ENCODE assay signal across 1 cellular context in the genomic region with DNA sequence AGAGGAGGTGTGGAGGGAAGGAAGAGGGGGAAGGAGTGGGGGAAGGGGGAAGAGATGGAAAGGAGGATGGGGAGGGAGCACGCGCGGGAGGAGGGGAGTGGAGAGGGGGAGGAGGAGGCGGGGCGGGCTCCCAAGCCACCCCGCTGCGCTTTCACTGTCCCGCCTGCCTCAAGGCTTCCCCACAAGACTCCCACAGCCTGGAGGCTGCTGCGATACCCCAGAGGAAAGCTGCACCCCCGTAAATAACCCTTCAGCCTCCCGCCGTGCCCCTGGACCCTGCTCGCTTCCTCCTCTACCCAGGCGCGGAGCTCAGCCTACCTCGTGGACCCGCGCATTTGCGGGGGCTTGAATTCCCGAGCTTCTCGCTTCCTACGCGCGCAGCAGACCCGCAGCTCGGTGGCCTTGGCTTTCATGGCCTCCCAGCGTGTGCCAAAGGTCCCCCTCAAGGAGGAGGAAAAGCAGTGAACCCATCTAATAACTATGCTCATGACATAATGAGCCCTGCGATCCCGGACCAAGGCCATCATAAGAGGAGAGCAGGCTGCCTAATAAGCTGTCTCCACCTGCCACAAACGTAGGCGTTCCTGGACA.
TF ChIP-seq lines count a peak whose summit lies in the region.

TSS of gene C10orf67 (minus strand) at position 547 of the 591 bp plus-strand sequence. CDS start at position 524, 23 bp downstream.

TF ChIP-seq in HEK293, 187 proteins besides CTCF, POLR2A, EP300 and RAD21 (continued from another document and continues in another):
- no peak for TF ChIP-seq YY2 (tag by site-specific recombination; IDR thresholded peaks at IDR 0.05)
- no peak for TF ChIP-seq ZNF521 (tag by site-specific recombination; IDR thresholded peaks at IDR 0.05)
- peak; percentile 85 for TF ChIP-seq SP3 (tag by site-specific recombination; IDR thresholded peaks at IDR 0.05)
- TF ChIP-seq, protein P1, sequence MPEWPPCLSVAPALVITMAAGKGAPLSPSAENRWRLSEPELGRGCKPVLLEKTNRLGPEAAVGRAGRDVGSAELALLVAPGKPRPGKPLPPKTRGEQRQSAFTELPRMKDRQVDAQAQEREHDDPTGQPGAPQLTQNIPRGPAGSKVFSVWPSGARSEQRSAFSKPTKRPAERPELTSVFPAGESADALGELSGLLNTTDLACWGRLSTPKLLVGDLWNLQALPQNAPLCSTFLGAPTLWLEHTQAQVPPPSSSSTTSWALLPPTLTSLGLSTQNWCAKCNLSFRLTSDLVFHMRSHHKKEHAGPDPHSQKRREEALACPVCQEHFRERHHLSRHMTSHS (tag by site-specific recombination; IDR thresholded peaks at IDR 0.05) = no peak
- no peak for TF ChIP-seq ZNF560 (tag by site-specific recombination; IDR thresholded peaks at IDR 0.05; ENCODE audit: borderline replicate concordance)
- no peak for TF ChIP-seq ZNF274 (IDR thresholded peaks at IDR 0.05; ENCODE audit: low read length)
- TF ChIP-seq ZNF274 (tag by site-specific recombination; IDR thresholded peaks at IDR 0.05; ENCODE audit: borderline replicate concordance) = no peak
- TF ChIP-seq ZNF19 (tag by site-specific recombination; IDR thresholded peaks at IDR 0.05; ENCODE audit: low read depth) = no peak
- TF ChIP-seq IKZF3 (tag by site-specific recombination; IDR thresholded peaks at IDR 0.05) = peak; percentile 78
- no peak for TF ChIP-seq ZNF510 (tag by site-specific recombination; IDR thresholded peaks at IDR 0.05; ENCODE audit: insufficient replicate concordance)
- TF ChIP-seq ZNF202 (tag by site-specific recombination; IDR thresholded peaks at IDR 0.05; ENCODE audit: borderline replicate concordance) = no peak
- TF ChIP-seq ZSCAN18 (tag by site-specific recombination; IDR thresholded peaks at IDR 0.05) = no peak
- no peak for TF ChIP-seq ZNF148 (tag by site-specific recombination; IDR thresholded peaks at IDR 0.05; ENCODE audit: borderline replicate concordance)
- TF ChIP-seq ZNF48 (tag by site-specific recombination; IDR thresholded peaks at IDR 0.05) = no peak
- TF ChIP-seq, protein P2, sequence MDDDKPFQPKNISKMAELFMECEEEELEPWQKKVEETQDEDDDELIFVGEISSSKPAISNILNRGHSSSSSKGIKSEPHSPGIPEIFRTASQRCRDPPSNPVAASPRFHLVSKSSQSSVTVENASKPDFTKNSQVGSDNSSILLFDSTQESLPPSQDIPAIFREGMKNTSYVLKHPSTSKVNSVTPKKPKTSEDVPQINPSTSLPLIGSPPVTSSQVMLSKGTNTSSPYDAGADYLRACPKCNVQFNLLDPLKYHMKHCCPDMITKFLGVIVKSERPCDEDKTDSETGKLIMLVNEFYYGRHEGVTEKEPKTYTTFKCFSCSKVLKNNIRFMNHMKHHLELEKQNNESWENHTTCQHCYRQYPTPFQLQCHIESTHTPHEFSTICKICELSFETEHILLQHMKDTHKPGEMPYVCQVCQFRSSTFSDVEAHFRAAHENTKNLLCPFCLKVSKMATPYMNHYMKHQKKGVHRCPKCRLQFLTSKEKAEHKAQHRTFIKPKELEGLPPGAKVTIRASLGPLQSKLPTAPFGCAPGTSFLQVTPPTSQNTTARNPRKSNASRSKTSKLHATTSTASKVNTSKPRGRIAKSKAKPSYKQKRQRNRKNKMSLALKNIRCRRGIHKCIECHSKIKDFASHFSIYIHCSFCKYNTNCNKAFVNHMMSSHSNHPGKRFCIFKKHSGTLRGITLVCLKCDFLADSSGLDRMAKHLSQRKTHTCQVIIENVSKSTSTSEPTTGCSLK (tag by site-specific recombination; IDR thresholded peaks at IDR 0.05) = no peak
- peak; percentile 80 for TF ChIP-seq KLF9 (tag by site-specific recombination; IDR thresholded peaks at IDR 0.05; ENCODE audit: low read depth)
- TF ChIP-seq ZNF157 (tag by site-specific recombination; IDR thresholded peaks at IDR 0.05) = no peak
- TF ChIP-seq ZFP69B (tag by site-specific recombination; IDR thresholded peaks at IDR 0.05) = peak; percentile 64
- TF ChIP-seq ZNF174 (tag by site-specific recombination; IDR thresholded peaks at IDR 0.05) = no peak
- no peak for TF ChIP-seq ZNF155 (tag by site-specific recombination; IDR thresholded peaks at IDR 0.05)
- peak; percentile 84 for TF ChIP-seq PRDM1 (tag by site-specific recombination; IDR thresholded peaks at IDR 0.05)
- no peak for TF ChIP-seq ZNF670 (tag by site-specific recombination; IDR thresholded peaks at IDR 0.05; ENCODE audit: low read depth)
- TF ChIP-seq ZNF248 (tag by site-specific recombination; IDR thresholded peaks at IDR 0.05) = no peak
- TF ChIP-seq, protein P3, sequence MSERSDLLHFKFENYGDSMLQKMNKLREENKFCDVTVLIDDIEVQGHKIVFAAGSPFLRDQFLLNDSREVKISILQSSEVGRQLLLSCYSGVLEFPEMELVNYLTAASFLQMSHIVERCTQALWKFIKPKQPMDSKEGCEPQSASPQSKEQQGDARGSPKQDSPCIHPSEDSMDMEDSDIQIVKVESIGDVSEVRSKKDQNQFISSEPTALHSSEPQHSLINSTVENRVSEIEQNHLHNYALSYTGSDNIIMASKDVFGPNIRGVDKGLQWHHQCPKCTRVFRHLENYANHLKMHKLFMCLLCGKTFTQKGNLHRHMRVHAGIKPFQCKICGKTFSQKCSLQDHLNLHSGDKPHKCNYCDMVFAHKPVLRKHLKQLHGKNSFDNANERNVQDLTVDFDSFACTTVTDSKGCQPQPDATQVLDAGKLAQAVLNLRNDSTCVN (tag by site-specific recombination; optimal IDR thresholded peaks at IDR 0.05) = peak; percentile 88
- no peak for TF ChIP-seq ZNF292 (tag by site-specific recombination; IDR thresholded peaks at IDR 0.05; ENCODE audit: borderline replicate concordance, low read depth)
- no peak for TF ChIP-seq ZNF776 (tag by site-specific recombination; IDR thresholded peaks at IDR 0.05; ENCODE audit: borderline replicate concordance)
- TF ChIP-seq, protein P4, sequence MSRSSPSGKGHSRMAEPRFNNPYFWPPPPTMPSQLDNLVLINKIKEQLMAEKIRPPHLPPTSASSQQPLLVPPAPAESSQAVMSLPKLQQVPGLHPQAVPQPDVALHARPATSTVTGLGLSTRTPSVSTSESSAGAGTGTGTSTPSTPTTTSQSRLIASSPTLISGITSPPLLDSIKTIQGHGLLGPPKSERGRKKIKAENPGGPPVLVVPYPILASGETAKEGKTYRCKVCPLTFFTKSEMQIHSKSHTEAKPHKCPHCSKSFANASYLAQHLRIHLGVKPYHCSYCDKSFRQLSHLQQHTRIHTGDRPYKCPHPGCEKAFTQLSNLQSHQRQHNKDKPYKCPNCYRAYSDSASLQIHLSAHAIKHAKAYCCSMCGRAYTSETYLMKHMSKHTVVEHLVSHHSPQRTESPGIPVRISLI (tag by site-specific recombination; IDR thresholded peaks at IDR 0.05) = no peak
- no peak for TF ChIP-seq ZNF658 (tag by site-specific recombination; IDR thresholded peaks at IDR 0.05)
- no peak for TF ChIP-seq ZNF239 (tag by site-specific recombination; IDR thresholded peaks at IDR 0.05)
- no peak for TF ChIP-seq ZNF585B (tag by site-specific recombination; IDR thresholded peaks at IDR 0.05)
- no peak for TF ChIP-seq ZNF16 (tag by site-specific recombination; IDR thresholded peaks at IDR 0.05; ENCODE audit: low read depth)
- no peak for TF ChIP-seq ZNF221 (tag by site-specific recombination; IDR thresholded peaks at IDR 0.05; ENCODE audit: borderline replicate concordance)
- no peak for TF ChIP-seq ZNF10 (tag by site-specific recombination; IDR thresholded peaks at IDR 0.05)
- peak; percentile 84 for TF ChIP-seq PRDM4 (tag by site-specific recombination; IDR thresholded peaks at IDR 0.05)
- no peak for TF ChIP-seq ZNF214 (tag by site-specific recombination; IDR thresholded peaks at IDR 0.05; ENCODE audit: borderline replicate concordance)
- TF ChIP-seq PBX3 (CRISPR knock-in tag; IDR thresholded peaks at IDR 0.05) = no peak
- TF ChIP-seq ZNF629 (tag by site-specific recombination; IDR thresholded peaks at IDR 0.05) = peak; percentile 69
- TF ChIP-seq, protein P5, sequence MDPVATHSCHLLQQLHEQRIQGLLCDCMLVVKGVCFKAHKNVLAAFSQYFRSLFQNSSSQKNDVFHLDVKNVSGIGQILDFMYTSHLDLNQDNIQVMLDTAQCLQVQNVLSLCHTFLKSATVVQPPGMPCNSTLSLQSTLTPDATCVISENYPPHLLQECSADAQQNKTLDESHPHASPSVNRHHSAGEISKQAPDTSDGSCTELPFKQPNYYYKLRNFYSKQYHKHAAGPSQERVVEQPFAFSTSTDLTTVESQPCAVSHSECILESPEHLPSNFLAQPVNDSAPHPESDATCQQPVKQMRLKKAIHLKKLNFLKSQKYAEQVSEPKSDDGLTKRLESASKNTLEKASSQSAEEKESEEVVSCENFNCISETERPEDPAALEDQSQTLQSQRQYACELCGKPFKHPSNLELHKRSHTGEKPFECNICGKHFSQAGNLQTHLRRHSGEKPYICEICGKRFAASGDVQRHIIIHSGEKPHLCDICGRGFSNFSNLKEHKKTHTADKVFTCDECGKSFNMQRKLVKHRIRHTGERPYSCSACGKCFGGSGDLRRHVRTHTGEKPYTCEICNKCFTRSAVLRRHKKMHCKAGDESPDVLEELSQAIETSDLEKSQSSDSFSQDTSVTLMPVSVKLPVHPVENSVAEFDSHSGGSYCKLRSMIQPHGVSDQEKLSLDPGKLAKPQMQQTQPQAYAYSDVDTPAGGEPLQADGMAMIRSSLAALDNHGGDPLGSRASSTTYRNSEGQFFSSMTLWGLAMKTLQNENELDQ (tag by site-specific recombination; IDR thresholded peaks at IDR 0.05; ENCODE audit: low read depth) = no peak
- 0 out of 2 replicates have a peak, but pooled peaks have one; percentile 31 for TF ChIP-seq ZNF341 (tag by site-specific recombination; IDR thresholded peaks at IDR 0.05; ENCODE audit: low read depth)
- no peak for TF ChIP-seq ZNF37A (tag by site-specific recombination; IDR thresholded peaks at IDR 0.05)
- no peak for TF ChIP-seq ZNF266 (tag by site-specific recombination; IDR thresholded peaks at IDR 0.05; ENCODE audit: low read depth)
